Comparison of ENCODE assay signal across 13 cellular contexts in genomic region chr14:72876710-72877063, GRCh38.
"Had no signal": no experiment of that assay in that cellular context is flagged by ENCODE, and none has a peak within 500 bp of the region (broad histone marks: within the 10 kb centered on the region; RNA-seq: fewer than 3 reads in every experiment).

No MANE protein-coding gene starts in this region.

- H3K4me1 Mint-ChIP-seq: activated T-helper 17 cell treated with anti-CD3 and anti-CD28 coated beads, Interleukin-2, amount 50 U/mL, for 72 hours; central memory CD8-positive, alpha-beta T cell had no signal

- H3K36me3 ChIP-seq: adrenal gland, lower lobe of right lung had no signal

- H3K4me3 ChIP-seq: adrenal gland, lower lobe of right lung had no signal

- DNase-seq: activated CD4-positive, alpha-beta T cell treated with anti-CD3 and anti-CD28 coated beads, Interleukin-2, amount 10 ng/mL, durations not matched to agents 24 days and 14 days; activated naive CD4-positive, alpha-beta T cell treated with anti-CD3 and anti-CD28 coated beads, Interleukin-2, amount 50 U/mL, for 16 hours; adrenal gland; effector memory CD8-positive, alpha-beta T cell; hippocampal formation; lower lobe of right lung; retina; stimulated activated CD4-positive, alpha-beta T cell treated with anti-CD3 and anti-CD28 coated beads, Interleukin-15, amount 100 ng/mL, for 24 hours; stimulated activated CD4-positive, alpha-beta T cell treated with anti-CD3 and anti-CD28 coated beads, Interleukin-4, amount 100 ng/mL, for 24 hours had no signal

- H3K4me3 Mint-ChIP-seq: activated CD4-positive, alpha-beta T cell treated with anti-CD3 and anti-CD28 coated beads, Interleukin-2, amount 10 ng/mL, durations not matched to agents 24 days and 14 days; activated T-helper 17 cell treated with anti-CD3 and anti-CD28 coated beads, Interleukin-2, amount 50 U/mL, for 72 hours; central memory CD8-positive, alpha-beta T cell; effector memory CD8-positive, alpha-beta T cell; natural killer cell treated with Interleukin-12 subunit alpha and Interleukin-12 subunit beta and Interleukin-15 and Interleukin-18, amount 100 ng/mL, for 72 hours; T-helper 1 cell treated with Interleukin-12 subunit alpha and Interleukin-12 subunit beta and Interleukin-4 antibody, amounts not matched to agents 30 μg/mL and 1 μg/mL, for 36 hours had no signal

- ATAC-seq: activated T-helper 17 cell treated with anti-CD3 and anti-CD28 coated beads, Interleukin-2, amount 50 U/mL, for 72 hours; effector memory CD8-positive, alpha-beta T cell; lower lobe of right lung had no signal

- H3K27me3 ChIP-seq: adrenal gland had no signal

- H3K9me3 Mint-ChIP-seq: activated CD4-positive, alpha-beta T cell treated with anti-CD3 and anti-CD28 coated beads, Interleukin-2, amount 10 ng/mL, durations not matched to agents 24 days and 14 days; activated T-helper 17 cell treated with anti-CD3 and anti-CD28 coated beads, Interleukin-2, amount 50 U/mL, for 72 hours; central memory CD8-positive, alpha-beta T cell; effector memory CD8-positive, alpha-beta T cell; natural killer cell treated with Interleukin-12 subunit alpha and Interleukin-12 subunit beta and Interleukin-15 and Interleukin-18, amount 100 ng/mL, for 72 hours had no signal

- H3K27ac Mint-ChIP-seq: activated CD4-positive, alpha-beta T cell treated with anti-CD3 and anti-CD28 coated beads, Interleukin-2, amount 10 ng/mL, durations not matched to agents 24 days and 14 days; activated T-helper 17 cell treated with anti-CD3 and anti-CD28 coated beads, Interleukin-2, amount 50 U/mL, for 72 hours; effector memory CD8-positive, alpha-beta T cell; T-helper 1 cell treated with Interleukin-12 subunit alpha and Interleukin-12 subunit beta and Interleukin-4 antibody, amounts not matched to agents 30 μg/mL and 1 μg/mL, for 36 hours had no signal

- H3K27me3 Mint-ChIP-seq: activated T-helper 17 cell treated with anti-CD3 and anti-CD28 coated beads, Interleukin-2, amount 50 U/mL, for 72 hours; natural killer cell treated with Interleukin-12 subunit alpha and Interleukin-12 subunit beta and Interleukin-15 and Interleukin-18, amount 100 ng/mL, for 72 hours had no signal
